Comparison of ENCODE assay signal across 18 cellular contexts in genomic region chr16:58155839-58156238, GRCh38.
"Had no signal": no experiment of that assay in that cellular context is flagged by ENCODE, and none has a peak within 500 bp of the region (broad histone marks: within the 10 kb centered on the region; RNA-seq: fewer than 3 reads in every experiment).

No MANE protein-coding gene starts in this region.

- H3K9me3 Mint-ChIP-seq: naive thymus-derived CD4-positive, alpha-beta T cell; neural crest cell had no signal

- H3K27me3 Mint-ChIP-seq: naive thymus-derived CD4-positive, alpha-beta T cell had no signal

- DNase-seq: colonic mucosa; dorsolateral prefrontal cortex; effector memory CD4-positive, alpha-beta T cell; gastrocnemius medialis; heart right ventricle; hypothalamus; islet precursor cell; mammary epithelial cell; naive thymus-derived CD4-positive, alpha-beta T cell; nucleus accumbens; ovary; sigmoid colon; stimulated activated naive CD4-positive, alpha-beta T cell treated with Interleukin-2 at 50 U/mL for 16 hours; tibial artery; upper lobe of left lung; uterus had no signal

- H3K4me1 Mint-ChIP-seq: neural crest cell had no signal

- H3K4me3 Mint-ChIP-seq: naive thymus-derived CD4-positive, alpha-beta T cell; neural crest cell had no signal

- ATAC-seq: gastrocnemius medialis; left lobe of liver; naive thymus-derived CD4-positive, alpha-beta T cell had no signal
